Comparison of ENCODE assay signal across 30 cellular contexts in genomic region chr14:59272633-59273032, GRCh38.
"Had no signal": no experiment of that assay in that cellular context is flagged by ENCODE, and none has a peak within 500 bp of the region (broad histone marks: within the 10 kb centered on the region; RNA-seq: fewer than 3 reads in every experiment).

No MANE protein-coding gene starts in this region.

- H3K9me3 Mint-ChIP-seq: activated CD4-positive, alpha-beta memory T cell treated with anti-CD3 and anti-CD28 coated beads for 36 hours; activated CD4-positive, alpha-beta T cell treated with anti-CD3 and anti-CD28 coated beads, Interleukin-2, amount 10 ng/mL, durations not matched to agents 24 days and 14 days; activated naive CD4-positive, alpha-beta T cell treated with anti-CD3 and anti-CD28 coated beads for 36 hours; activated T-helper 1 cell treated with anti-CD3 and anti-CD28 coated beads, Interleukin-12 subunit alpha, Interleukin-12 subunit beta, Interleukin-2, Interleukin-4 antibody, amounts not matched to agents 30 ng/mL and 10 ng/mL and 1 ng/mL, durations not matched to agents 14 hours and 24 hours and 36 hours; effector memory CD8-positive, alpha-beta T cell; immature natural killer cell; memory B cell; naive thymus-derived CD4-positive, alpha-beta T cell; stimulated activated effector memory CD8-positive, alpha-beta T cell treated with anti-CD3 and anti-CD28 coated beads, Interleukin-12 subunit alpha, Interleukin-12 subunit beta, amount 100 ng/mL, for 72 hours; stimulated activated naive CD8-positive, alpha-beta T cell treated with anti-CD3 and anti-CD28 coated beads, Interleukin-15, Interleukin-2, amounts not matched to agents 100 ng/mL and 50 ng/mL, for 24 hours; T-helper 1 cell treated with Interleukin-12 subunit alpha and Interleukin-12 subunit beta and Interleukin-4 antibody, amounts not matched to agents 30 μg/mL and 1 μg/mL, for 36 hours; type B pancreatic cell had no signal

- H3K36me3 ChIP-seq: pancreas, prostate gland had no signal

- H3K27me3 Mint-ChIP-seq: activated CD4-positive, alpha-beta memory T cell treated with anti-CD3 and anti-CD28 coated beads for 36 hours; activated CD4-positive, alpha-beta T cell treated with anti-CD3 and anti-CD28 coated beads, Interleukin-2, amount 10 ng/mL, durations not matched to agents 24 days and 14 days; effector memory CD8-positive, alpha-beta T cell; memory B cell; stimulated activated naive CD8-positive, alpha-beta T cell treated with anti-CD3 and anti-CD28 coated beads, Interleukin-15, Interleukin-2, amounts not matched to agents 100 ng/mL and 50 ng/mL, for 24 hours; type B pancreatic cell had no signal

- FAIRE-seq: kidney, pancreas had no signal

- H3K27ac ChIP-seq: pancreas, prostate gland, skin epidermis had no signal

- DNase-seq: activated CD4-positive, alpha-beta memory T cell treated with anti-CD3 and anti-CD28 coated beads for 36 hours; activated CD4-positive, alpha-beta T cell treated with anti-CD3 and anti-CD28 coated beads, Interleukin-2, amount 10 ng/mL, durations not matched to agents 24 days and 14 days; activated CD4-positive, CD25-positive, alpha-beta regulatory T cell treated with anti-CD3 and anti-CD28 coated beads, Interleukin-2, amount 50 U/mL, for 72 hours; activated CD8-positive, alpha-beta memory T cell treated with anti-CD3 and anti-CD28 coated beads, Interleukin-2, amount 50 U/mL, for 4 hours; activated effector memory CD4-positive, alpha-beta T cell treated with anti-CD3 and anti-CD28 coated beads, Interleukin-2, amount 50 U/mL, for 16 hours; activated naive CD4-positive, alpha-beta T cell treated with anti-CD3 and anti-CD28 coated beads for 36 hours; activated T-cell treated with anti-CD3 and anti-CD28 coated beads, Interleukin-2, amount 50 U/mL, for 1 hour; amygdala; cortex of kidney; effector memory CD8-positive, alpha-beta T cell; erythroblast; head of caudate nucleus; hippocampal formation; immature natural killer cell; kidney; left colon; midbrain; naive thymus-derived CD4-positive, alpha-beta T cell; pancreas; retina; stimulated activated CD4-positive, alpha-beta T cell treated with anti-CD3 and anti-CD28 coated beads, Interleukin-4, amount 100 ng/mL, for 24 hours; substantia nigra had no signal

- H3K36me3 Mint-ChIP-seq: stimulated activated effector memory CD8-positive, alpha-beta T cell treated with anti-CD3 and anti-CD28 coated beads, Interleukin-12 subunit alpha, Interleukin-12 subunit beta, amount 100 ng/mL, for 72 hours had no signal

- H3K9me3 ChIP-seq: pancreas, prostate gland had no signal

- H3K4me3 ChIP-seq: pancreas, prostate gland, skin epidermis had no signal

- H3K27me3 ChIP-seq: pancreas had no signal

- H3K27ac Mint-ChIP-seq: activated CD4-positive, alpha-beta memory T cell treated with anti-CD3 and anti-CD28 coated beads for 36 hours; activated CD4-positive, alpha-beta T cell treated with anti-CD3 and anti-CD28 coated beads, Interleukin-2, amount 10 ng/mL, durations not matched to agents 24 days and 14 days; activated naive CD4-positive, alpha-beta T cell treated with anti-CD3 and anti-CD28 coated beads for 36 hours; activated T-helper 1 cell treated with anti-CD3 and anti-CD28 coated beads, Interleukin-12 subunit alpha, Interleukin-12 subunit beta, Interleukin-2, Interleukin-4 antibody, amounts not matched to agents 30 ng/mL and 10 ng/mL and 1 ng/mL, durations not matched to agents 14 hours and 24 hours and 36 hours; effector memory CD8-positive, alpha-beta T cell; immature natural killer cell; memory B cell; naive thymus-derived CD4-positive, alpha-beta T cell; stimulated activated effector memory CD8-positive, alpha-beta T cell treated with anti-CD3 and anti-CD28 coated beads, Interleukin-12 subunit alpha, Interleukin-12 subunit beta, amount 100 ng/mL, for 72 hours; stimulated activated naive CD8-positive, alpha-beta T cell treated with anti-CD3 and anti-CD28 coated beads, Interleukin-15, Interleukin-2, amounts not matched to agents 100 ng/mL and 50 ng/mL, for 24 hours; T-helper 1 cell treated with Interleukin-12 subunit alpha and Interleukin-12 subunit beta and Interleukin-4 antibody, amounts not matched to agents 30 μg/mL and 1 μg/mL, for 36 hours; type B pancreatic cell had no signal

- H3K4me3 Mint-ChIP-seq: activated CD4-positive, alpha-beta memory T cell treated with anti-CD3 and anti-CD28 coated beads for 36 hours; activated CD4-positive, alpha-beta T cell treated with anti-CD3 and anti-CD28 coated beads, Interleukin-2, amount 10 ng/mL, durations not matched to agents 24 days and 14 days; activated naive CD4-positive, alpha-beta T cell treated with anti-CD3 and anti-CD28 coated beads for 36 hours; activated T-helper 1 cell treated with anti-CD3 and anti-CD28 coated beads, Interleukin-12 subunit alpha, Interleukin-12 subunit beta, Interleukin-2, Interleukin-4 antibody, amounts not matched to agents 30 ng/mL and 10 ng/mL and 1 ng/mL, durations not matched to agents 14 hours and 24 hours and 36 hours; effector memory CD8-positive, alpha-beta T cell; immature natural killer cell; memory B cell; naive thymus-derived CD4-positive, alpha-beta T cell; stimulated activated effector memory CD8-positive, alpha-beta T cell treated with anti-CD3 and anti-CD28 coated beads, Interleukin-12 subunit alpha, Interleukin-12 subunit beta, amount 100 ng/mL, for 72 hours; stimulated activated naive CD8-positive, alpha-beta T cell treated with anti-CD3 and anti-CD28 coated beads, Interleukin-15, Interleukin-2, amounts not matched to agents 100 ng/mL and 50 ng/mL, for 24 hours; T-helper 1 cell treated with Interleukin-12 subunit alpha and Interleukin-12 subunit beta and Interleukin-4 antibody, amounts not matched to agents 30 μg/mL and 1 μg/mL, for 36 hours; type B pancreatic cell had no signal

- H3K4me1 ChIP-seq: prostate gland had no signal
